In the genomic region with DNA sequence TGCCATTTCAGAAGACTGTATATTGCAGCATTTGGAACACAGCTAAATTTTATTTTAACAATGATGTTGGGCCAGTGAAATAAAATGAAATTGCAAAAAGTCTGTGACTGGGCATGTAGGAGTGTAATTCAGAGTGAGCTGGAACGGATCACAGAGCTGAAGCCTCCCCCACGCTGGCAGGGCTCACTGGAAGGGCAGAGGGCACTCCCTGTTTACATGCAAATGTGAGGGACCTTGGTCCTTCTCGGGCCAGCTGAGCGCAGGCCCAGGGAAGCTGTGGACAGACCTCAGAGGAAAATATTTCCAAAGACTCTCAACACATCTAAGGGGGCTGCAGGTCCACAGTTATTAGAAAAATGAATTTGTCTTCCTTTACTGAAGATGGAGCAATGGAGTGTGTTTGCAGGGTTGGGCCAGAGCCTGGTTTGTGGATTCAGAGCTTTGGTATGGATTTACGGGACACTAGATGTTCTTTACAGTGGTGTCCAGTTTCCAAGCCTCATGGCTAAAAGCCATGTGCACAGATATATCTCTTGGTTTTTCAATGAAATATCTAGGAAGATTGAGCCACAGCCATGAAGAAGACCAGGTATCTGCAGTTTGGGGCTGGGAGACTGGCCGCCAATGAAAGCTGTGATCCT, we compare ENCODE assay signal across 20 cellular contexts. TPM values are rescaled to one million over a fixed set of nuclear protein-coding genes. Genes with fewer than 3 reads are reported as not detected.
DNase-seq lines count a peak whose midpoint lies in the region; ATAC-seq and TF ChIP-seq lines count a peak whose summit lies in the region.
"Had no signal": no experiment of that assay in that cellular context is flagged by ENCODE, and none has a peak within 500 bp of the region (broad histone marks: within the 10 kb centered on the region; RNA-seq: fewer than 3 reads in every experiment).

No MANE protein-coding gene starts in this region.

- peaks cover 14% of the 10 kb centered on the region for H3K4me1 ChIP-seq in prostate gland (replicated peaks)
- H3K4me1 ChIP-seq: gastroesophageal sphincter had no signal

- H3K27ac ChIP-seq in VCaP (peak overlapping the region; percentile 50; the same call in 1 of the 2 replicates), prostate gland (peak overlapping the region in 1 of 2 donors; percentile 50)
- H3K27ac ChIP-seq: gastroesophageal sphincter had no signal

- H3K36me3 ChIP-seq in prostate gland, result no peaks in the 10 kb centered on the region
- H3K36me3 ChIP-seq: gastroesophageal sphincter had no signal

- TF ChIP-seq POLR2A in prostate gland (IDR thresholded peaks at IDR 0.05), result no peak

- ATAC-seq in left colon (peak; percentile 67), GM18519 (IDR thresholded peaks at IDR 0.05; ENCODE audit: low FRiP score, unreplicated experiment) (no peak), HG03108 (IDR thresholded peaks at IDR 0.05; ENCODE audit: unreplicated experiment) (no peak)
- ATAC-seq: gastroesophageal sphincter; naive thymus-derived CD4-positive, alpha-beta T cell had no signal

- 43% methylated on average over 6 of the region's 6 CpGs for WGBS in prostate gland

- peak; percentile 63 for DNase-seq in AG20443 (ENCODE audit: low spot score)
- DNase-seq in left colon, result no peak
- DNase-seq in prostate gland (ENCODE audit: low spot score), result peak; percentile 53
- no peak for DNase-seq in DMS153 treated with DMSO at 0.1 percent for 48 hours (lab: John Stamatoyannopoulos, UW; ENCODE audit: unreplicated experiment)
- no peak for DNase-seq in NCI-H226
- DNase-seq: ACHN; activated CD4-positive, alpha-beta T cell treated with anti-CD3 and anti-CD28 coated beads, Interleukin-2, amount 10 ng/mL, durations not matched to agents 7 days and 5 days; activated CD8-positive, alpha-beta memory T cell treated with anti-CD3 and anti-CD28 coated beads, Interleukin-2, amount 50 U/mL, for 4 hours; activated naive CD4-positive, alpha-beta T cell; KBM-7; naive thymus-derived CD4-positive, alpha-beta T cell; NCI-H1092; NCI-H2081 treated with DMSO at 0.1 percent for 48 hours; NCI-H524; trophoblast cell had no signal

- TF ChIP-seq CTCF in VCaP (conservative IDR thresholded peaks at IDR 0.05) (no peak), prostate gland (IDR thresholded peaks at IDR 0.05) (no peak)

- intact Hi-C loops in left colon (cut with DNase I, micrococcal nuclease) (no loop called here), prostate gland (cut with DNase I) (no loop called here)

- no peak overlapping the region for H3K4me3 ChIP-seq in prostate gland
- H3K4me3 ChIP-seq: gastroesophageal sphincter had no signal

- no peaks in the 10 kb centered on the region for H3K9me3 ChIP-seq in prostate gland

- H3K27me3 ChIP-seq in prostate gland (replicated peaks; ENCODE audit: insufficient read depth), result no peaks in the 10 kb centered on the region
- H3K27me3 ChIP-seq: gastroesophageal sphincter had no signal

RNA-seq across cellular contexts. Expression of a gene that starts 32.0 kb away (rescaled TPM):
- total RNA-seq in left colon (not detected), prostate gland (1 to 10 TPM in 1 of 2 donors, not detected in 1; 5.5 TPM)
- total RNA-seq: activated CD4-positive, alpha-beta T cell treated with anti-CD3 and anti-CD28 coated beads, Interleukin-2, amount 10 ng/mL, durations not matched to agents 7 days and 5 days; gastroesophageal sphincter; naive thymus-derived CD4-positive, alpha-beta T cell; posterior vena cava had no signal

Comparison
In these comparisons a context has a peak if more than half of its experiments do, and no peak if none do; other contexts are left out.
1. DNase-seq: peak in AG20443 (single experiment) and prostate gland (single experiment); none in left colon (0 of 2), DMS153 treated with DMSO at 0.1 percent for 48 hours (single experiment) and NCI-H226 (single experiment).